ENCODE assay signal across 32 cellular contexts in the genomic region with DNA sequence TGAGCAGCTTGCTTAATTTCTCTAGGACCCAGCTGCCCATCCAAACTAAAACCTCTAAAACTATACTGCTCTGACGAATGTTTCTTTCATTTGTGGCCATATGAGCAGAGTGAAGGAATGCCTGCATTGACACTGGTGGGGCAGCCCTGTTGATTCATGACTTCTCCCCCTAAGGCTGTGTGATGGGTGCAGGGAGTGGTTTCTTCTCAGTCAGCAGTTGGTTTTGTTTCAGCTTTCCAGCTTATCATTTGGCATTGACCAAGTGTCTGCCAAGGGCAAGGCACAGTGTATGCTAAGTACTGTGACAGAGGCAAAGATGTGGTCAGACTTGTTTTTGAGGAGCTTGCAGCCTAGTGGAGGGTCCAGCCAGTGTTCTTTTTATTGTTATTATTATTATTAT. TPM values are rescaled to one million over a fixed set of nuclear protein-coding genes. Genes with fewer than 3 reads are reported as not detected.
DNase-seq lines count a peak whose midpoint lies in the region; ATAC-seq, FAIRE-seq and TF ChIP-seq lines count a peak whose summit lies in the region.
"Had no signal": no experiment of that assay in that cellular context is flagged by ENCODE, and none has a peak within 500 bp of the region (broad histone marks: within the 10 kb centered on the region; RNA-seq: fewer than 3 reads in every experiment).

No MANE protein-coding gene starts in this region.

- no peak overlapping the region for H2AFZ ChIP-seq in neural progenitor cell (replicated peaks)
- no peak overlapping the region for H2AFZ ChIP-seq in SK-N-SH (ENCODE audit: low read depth)

- no peak overlapping the region for H3K4me2 ChIP-seq in neural progenitor cell
- no peak overlapping the region for H3K4me2 ChIP-seq in SK-N-SH

- no peaks in the 10 kb centered on the region for H3K9me2 ChIP-seq in SK-N-SH

- TF ChIP-seq POLR2A in testis (IDR thresholded peaks at IDR 0.05): no peak

- H3K79me2 ChIP-seq in neural progenitor cell (ENCODE audit: low read depth): peaks cover 36% of the 10 kb centered on the region
- peaks cover 20% of the 10 kb centered on the region; the same call in 1 of the 2 replicates for H3K79me2 ChIP-seq in SK-N-SH (ENCODE audit: insufficient read depth)

- H3K27ac Mint-ChIP-seq in neural progenitor cell: no peak overlapping the region
- H3K27ac Mint-ChIP-seq: activated naive CD8-positive, alpha-beta T cell treated with anti-CD3 and anti-CD28 coated beads, Interleukin-2, amount 10 ng/mL, durations not matched to agents 7 days and 5 days; CD4-positive, alpha-beta T cell; endodermal cell; mesothelial cell of epicardium; T-helper 17 cell had no signal

- TF ChIP-seq EP300 in SK-N-SH (IDR thresholded peaks at IDR 0.05; ENCODE audit: borderline replicate concordance in 1 of 2, low read depth in 1 of 2, low read length in 1 of 2): no peak

- no peak for TF ChIP-seq RAD21 in SK-N-SH (IDR thresholded peaks at IDR 0.05; ENCODE audit: low read length)

- no peak overlapping the region for H3K4me3 ChIP-seq in right atrium auricular region
- H3K4me3 ChIP-seq in bronchial epithelial cell (ENCODE audit: low read depth, low read length): no peak overlapping the region
- H3K4me3 ChIP-seq in testis: no peak overlapping the region
- H3K4me3 ChIP-seq in neural progenitor cell: no peak overlapping the region
- H3K4me3 ChIP-seq in SK-N-SH (ENCODE audit: low read depth in 2 of 2, low read length in 1 of 2): no peak overlapping the region
- H3K4me3 ChIP-seq: right lobe of liver had no signal

- H3K27me3 ChIP-seq in right atrium auricular region: no peaks in the 10 kb centered on the region
- no peaks in the 10 kb centered on the region for H3K27me3 ChIP-seq in bronchial epithelial cell (ENCODE audit: control insufficient read depth, insufficient read depth, low read length)
- no peaks in the 10 kb centered on the region for H3K27me3 ChIP-seq in testis
- H3K27me3 ChIP-seq in neural progenitor cell: peaks cover 19% of the 10 kb centered on the region
- no peaks in the 10 kb centered on the region for H3K27me3 ChIP-seq in SK-N-SH (ENCODE audit: insufficient read depth)
- H3K27me3 ChIP-seq: right lobe of liver had no signal

- POLR2A ChIA-PET in SK-N-SH (lab: Yijun Ruan, JAX): no interaction called here

- H3K9ac ChIP-seq in neural progenitor cell: no peak overlapping the region
- H3K9ac ChIP-seq in SK-N-SH: no peak overlapping the region

- H3K27me3 Mint-ChIP-seq in neural progenitor cell (ENCODE audit: insufficient read depth, low read depth): no peaks in the 10 kb centered on the region
- H3K27me3 Mint-ChIP-seq: CD4-positive, alpha-beta T cell; central memory CD8-positive, alpha-beta T cell; T-helper 17 cell had no signal

- H3F3A ChIP-seq in neural progenitor cell (ENCODE audit: low read depth): peaks cover 9% of the 10 kb centered on the region
- no peaks in the 10 kb centered on the region for H3F3A ChIP-seq in SK-N-SH (replicated peaks; ENCODE audit: insufficient read depth)

- no peak for DNase-seq in Right ventricle myocardium inferior (ENCODE audit: missing footprints)
- no peak for DNase-seq in right atrium auricular region (ENCODE audit: low spot score)
- DNase-seq in bronchial epithelial cell (ENCODE audit: low read depth): peak; percentile 61
- DNase-seq in foreskin melanocyte: peak; percentile 88
- DNase-seq in testis: peak; percentile 60
- no peak for DNase-seq in neural progenitor cell (ENCODE audit: low spot score)
- DNase-seq in SK-N-SH: no peak
- DNase-seq: activated CD4-positive, alpha-beta T cell treated with anti-CD3 and anti-CD28 coated beads, Interleukin-2, amount 50 U/mL, for 48 hours; activated gamma-delta T cell treated with Interleukin-2 at 50 U/mL for 16 hours; activated naive CD8-positive, alpha-beta T cell treated with anti-CD3 and anti-CD28 coated beads, Interleukin-2, amount 10 ng/mL, durations not matched to agents 7 days and 5 days; activated T-cell treated with anti-CD3 and anti-CD28 coated beads, Interleukin-2, amount 50 U/mL, for 48 hours; AML-193; CD4-positive, alpha-beta T cell; dermis blood vessel endothelial cell; endodermal cell; NCI-H1105; NCI-H187; NCI-H2171; right lobe of liver; stimulated activated CD4-positive, alpha-beta T cell treated with anti-CD3 and anti-CD28 coated beads, Interleukin-2, amount 100 ng/mL, for 48 hours; T-helper 17 cell had no signal

- H3K27ac ChIP-seq in right atrium auricular region: no peak overlapping the region
- no peak overlapping the region for H3K27ac ChIP-seq in testis
- H3K27ac ChIP-seq in neural progenitor cell: no peak overlapping the region
- H3K27ac ChIP-seq in SK-N-SH (ENCODE audit: low read depth in 2 of 2, low read length in 1 of 2): no peak overlapping the region

- 54 to 67% methylated on average over 1 of the region's 1 CpG for WGBS in testis, 2 donors
- 86% methylated on average over 1 of the region's 1 CpG for WGBS in SK-N-SH (ENCODE audit: low lambda C conversion rate)

- H3K9me3 Mint-ChIP-seq in neural progenitor cell: no peaks in the 10 kb centered on the region
- H3K9me3 Mint-ChIP-seq: activated naive CD8-positive, alpha-beta T cell treated with anti-CD3 and anti-CD28 coated beads, Interleukin-2, amount 10 ng/mL, durations not matched to agents 7 days and 5 days; CD4-positive, alpha-beta T cell; central memory CD8-positive, alpha-beta T cell; endodermal cell; mesothelial cell of epicardium had no signal

- H3K4me3 Mint-ChIP-seq in neural progenitor cell: no peak overlapping the region
- H3K4me3 Mint-ChIP-seq: activated naive CD8-positive, alpha-beta T cell treated with anti-CD3 and anti-CD28 coated beads, Interleukin-2, amount 10 ng/mL, durations not matched to agents 7 days and 5 days; CD4-positive, alpha-beta T cell; central memory CD8-positive, alpha-beta T cell; endodermal cell; mesothelial cell of epicardium; T-helper 17 cell had no signal

- TF ChIP-seq CTCF in right atrium auricular region (IDR thresholded peaks at IDR 0.05): no peak
- no peak for TF ChIP-seq CTCF in bronchial epithelial cell (IDR thresholded peaks at IDR 0.05; ENCODE audit: insufficient read depth, low read length, severe bottlenecking)
- TF ChIP-seq CTCF in testis (IDR thresholded peaks at IDR 0.05): no peak
- TF ChIP-seq CTCF in neural progenitor cell (IDR thresholded peaks at IDR 0.05): no peak
- no peak for TF ChIP-seq CTCF in SK-N-SH (IDR thresholded peaks at IDR 0.05)

- H3K4me1 ChIP-seq in right atrium auricular region (peaks cover 0 to 31% of the 10 kb centered on the region in 2 donors), testis (peaks cover 8% of the 10 kb centered on the region), neural progenitor cell (peaks cover 11% of the 10 kb centered on the region), SK-N-SH (ENCODE audit: control insufficient read depth in 1 of 2, insufficient read depth in 2 of 2, low read depth in 1 of 2, low read length in 1 of 2) (peaks cover 0 to 5% of the 10 kb centered on the region in 2 experiments; a peak in 1 of 4 replicates)

- H3K9me3 ChIP-seq in right atrium auricular region: no peaks in the 10 kb centered on the region
- H3K9me3 ChIP-seq in testis: no peaks in the 10 kb centered on the region
- H3K9me3 ChIP-seq in neural progenitor cell (ENCODE audit: low read depth): no peaks in the 10 kb centered on the region
- no peaks in the 10 kb centered on the region for H3K9me3 ChIP-seq in SK-N-SH
- H3K9me3 ChIP-seq: right lobe of liver had no signal

- no peak for FAIRE-seq in bronchial epithelial cell (lab: Jason Lieb, UNC)
- FAIRE-seq: GM18507, GM19239, H1 had no signal

- H3K36me3 Mint-ChIP-seq in neural progenitor cell: peaks cover 3% of the 10 kb centered on the region
- H3K36me3 Mint-ChIP-seq: activated naive CD8-positive, alpha-beta T cell treated with anti-CD3 and anti-CD28 coated beads, Interleukin-2, amount 10 ng/mL, durations not matched to agents 7 days and 5 days; mesothelial cell of epicardium had no signal

- CTCF ChIA-PET in SK-N-SH (lab: Yijun Ruan, JAX): interaction anchor here (0.6 to 2.1 kb wide), 7 partner anchors 8 to 90 kb away, joined by 3 to 5 read pairs (median 3); a partner anchor contains a TSS

- H3K36me3 ChIP-seq in right atrium auricular region (no peaks in the 10 kb centered on the region), bronchial epithelial cell (ENCODE audit: control insufficient read depth, insufficient read depth, low read length) (no peaks in the 10 kb centered on the region), testis (ENCODE audit: low read depth, missing control alignments) (no peaks in the 10 kb centered on the region), neural progenitor cell (no peaks in the 10 kb centered on the region), SK-N-SH (replicated peaks in 1 of 2; ENCODE audit: control insufficient read depth in 1 of 2, insufficient read depth in 2 of 2, low read length in 1 of 2) (no peaks in the 10 kb centered on the region)
- H3K36me3 ChIP-seq: right lobe of liver had no signal

- H4K20me1 ChIP-seq in neural progenitor cell (ENCODE audit: low read depth) (peaks cover 12% of the 10 kb centered on the region), SK-N-SH (ENCODE audit: insufficient read depth) (0 out of 2 replicates have a peak, but pooled peaks cover 6% of the 10 kb centered on the region)

- intact Hi-C loops in Right ventricle myocardium inferior (cut with DNase I) (no loop called here), testis (cut with DNase I; ENCODE audit: low total_unique reads) (no loop called here)

- H3K4me1 Mint-ChIP-seq in neural progenitor cell: peaks cover 22% of the 10 kb centered on the region

- ATAC-seq in Right ventricle myocardium inferior (peak; percentile 51), HG02678 (IDR thresholded peaks at IDR 0.05; ENCODE audit: unreplicated experiment) (no peak)
- ATAC-seq: activated CD4-positive, CD25-positive, alpha-beta regulatory T cell treated with anti-CD3 and anti-CD28 coated beads, Interleukin-2, amount 50 U/mL, for 24 hours; right lobe of liver; T-helper 17 cell had no signal

TF ChIP-seq in SK-N-SH, 30 proteins besides CTCF, POLR2A, EP300 and RAD21 (continues in another document):
- no peak for TF ChIP-seq RFX5 (IDR thresholded peaks at IDR 0.05; ENCODE audit: low read length)

RNA-seq across cellular contexts. Expression of a gene that starts 4.7 kb away (rescaled TPM):
- 10.5 TPM for total RNA-seq in Right ventricle myocardium inferior
- 10 to 100 TPM; 11.3 to 13.8 TPM for total RNA-seq in right atrium auricular region
- total RNA-seq in bronchial epithelial cell: 7.1 and 11.6 TPM in 2 replicates
- total RNA-seq in testis: 10 to 100 TPM; 12.1 to 17.8 TPM
- 11.7 TPM for polyA plus RNA-seq in testis (ENCODE audit: insufficient read depth, low read depth, low replicate concordance)
- total RNA-seq in neural progenitor cell (ENCODE audit: low replicate concordance): 18.5 and 21.5 TPM in 2 replicates
- polyA plus RNA-seq in SK-N-SH (2012; rRNA removed): 10.7 and 14.8 TPM in 2 replicates
- 10.0 and 11.4 TPM in 2 replicates for polyA plus RNA-seq in SK-N-SH (2012; cell fraction: cytosol; rRNA removed)
- polyA plus RNA-seq in SK-N-SH (2012; cell fraction: nucleus; rRNA removed): 9.6 and 11.9 TPM in 2 replicates

RNA-seq across cellular contexts. Expression of a gene that starts 31.6 kb away (rescaled TPM):
- total RNA-seq in Right ventricle myocardium inferior (2.1 TPM), right atrium auricular region (10 to 100 TPM in 1 of 2 donors, 1 to 10 TPM in 1; 1.5 to 11.5 TPM), bronchial epithelial cell (2.3 TPM in 1 of 2 replicates, not detected in the other), testis (1 to 10 TPM; 1.2 to 3.8 TPM), neural progenitor cell (ENCODE audit: low replicate concordance) (not detected in 2 replicates)
- polyA plus RNA-seq in testis (ENCODE audit: insufficient read depth, low read depth, low replicate concordance) (8.2 TPM), SK-N-SH (2012; rRNA removed) (not detected in 2 replicates)
- polyA plus RNA-seq in SK-N-SH (2012; cell fraction: cytosol; rRNA removed): not detected in 2 replicates
- not detected in 2 replicates for polyA plus RNA-seq in SK-N-SH (2012; cell fraction: nucleus; rRNA removed)
- total RNA-seq: A172; activated naive CD8-positive, alpha-beta T cell treated with anti-CD3 and anti-CD28 coated beads, Interleukin-2, amount 10 ng/mL, durations not matched to agents 7 days and 5 days; endodermal cell; fibroblast of lung; H1; HT1080; NCI-H460 had no signal
- polyA plus RNA-seq: fibroblast of lung, H1 had no signal

Comparison
In these comparisons a context has a peak if more than half of its experiments do, and no peak if none do; other contexts are left out.
1. DNase-seq: peak in bronchial epithelial cell (single experiment), foreskin melanocyte (single experiment) and testis (single experiment); none in Right ventricle myocardium inferior (single experiment), right atrium auricular region (single experiment), neural progenitor cell (single experiment) and SK-N-SH (single experiment).